In genomic region chr12:69610729-69611128, GRCh38 we compare ENCODE assay signal across 31 cellular contexts. TPM values are rescaled to one million over a fixed set of nuclear protein-coding genes. Genes with fewer than 3 reads are reported as not detected.
"Had no signal": no experiment of that assay in that cellular context is flagged by ENCODE, and none has a peak within 500 bp of the region (broad histone marks: within the 10 kb centered on the region; RNA-seq: fewer than 3 reads in every experiment).

LRRC10 (minus strand) TSS chr12:69610907; CDS start chr12:69610838, 69 bp downstream.

- H3K27ac ChIP-seq: adrenal gland, body of pancreas, skin epidermis, suprapubic skin, tibial artery had no signal

- DNase-seq: activated CD4-positive, alpha-beta T cell treated with anti-CD3 and anti-CD28 coated beads for 4 hours; activated CD4-positive, alpha-beta T cell treated with anti-CD3 and anti-CD28 coated beads, Interleukin-2, amount 50 U/mL, for 4 hours; activated CD8-positive, alpha-beta memory T cell treated with anti-CD3 and anti-CD28 coated beads for 24 hours; activated effector memory CD4-positive, alpha-beta T cell treated with Interleukin-2 at 50 U/mL for 16 hours; activated naive CD4-positive, alpha-beta T cell treated with Interleukin-2 at 50 U/mL for 16 hours; activated naive CD8-positive, alpha-beta T cell treated with anti-CD3 and anti-CD28 coated beads for 36 hours; adrenal gland; aorta; body of pancreas; foreskin fibroblast; head of caudate nucleus; mesendoderm; natural killer cell; posterior cingulate gyrus; stimulated activated CD4-positive, alpha-beta T cell treated with anti-CD3 and anti-CD28 coated beads, Interleukin-12 subunit alpha, Interleukin-12 subunit beta, amount 100 ng/mL, for 4 hours; stimulated activated CD4-positive, alpha-beta T cell treated with anti-CD3 and anti-CD28 coated beads, Interleukin-4, amount 100 ng/mL, for 4 hours; stimulated activated CD8-positive, alpha-beta memory T cell treated with anti-CD3 and anti-CD28 coated beads, Interleukin-4, amount 100 ng/mL, for 48 hours; stimulated activated naive CD4-positive, alpha-beta T cell; T-helper 1 cell; tibial artery had no signal

- H3K27me3 ChIP-seq: adrenal gland, body of pancreas, suprapubic skin, tibial artery had no signal

- H3K36me3 Mint-ChIP-seq: activated naive CD8-positive, alpha-beta T cell treated with anti-CD3 and anti-CD28 coated beads for 36 hours; natural killer cell had no signal

- H3K4me1 ChIP-seq: adrenal gland, body of pancreas, suprapubic skin, tibial artery had no signal

- H3K9me3 ChIP-seq: adrenal gland, body of pancreas, suprapubic skin, tibial artery had no signal

- H3K27me3 Mint-ChIP-seq: activated naive CD8-positive, alpha-beta T cell treated with anti-CD3 and anti-CD28 coated beads for 36 hours had no signal

- H3K9me3 Mint-ChIP-seq: activated naive CD8-positive, alpha-beta T cell treated with anti-CD3 and anti-CD28 coated beads for 36 hours; natural killer cell; T-helper 2 cell treated with Interferon-gamma antibody and Interleukin-4, amounts not matched to agents 5 μg/mL and 100 μg/mL, for 36 hours had no signal

- H3K27ac Mint-ChIP-seq: activated naive CD8-positive, alpha-beta T cell treated with anti-CD3 and anti-CD28 coated beads for 36 hours; natural killer cell; T-helper 2 cell treated with Interferon-gamma antibody and Interleukin-4, amounts not matched to agents 5 μg/mL and 100 μg/mL, for 36 hours had no signal

- H3K4me3 Mint-ChIP-seq: activated naive CD8-positive, alpha-beta T cell treated with anti-CD3 and anti-CD28 coated beads for 36 hours; natural killer cell; T-helper 2 cell treated with Interferon-gamma antibody and Interleukin-4, amounts not matched to agents 5 μg/mL and 100 μg/mL, for 36 hours had no signal

- H3K36me3 ChIP-seq: adrenal gland, suprapubic skin, tibial artery had no signal

- ATAC-seq: body of pancreas, esophagus mucosa, left lobe of liver, natural killer cell, sciatic nerve had no signal

- H3K4me1 Mint-ChIP-seq: activated naive CD8-positive, alpha-beta T cell treated with anti-CD3 and anti-CD28 coated beads for 36 hours; natural killer cell had no signal

- H3K4me3 ChIP-seq: adrenal gland, body of pancreas, lung, skin epidermis, suprapubic skin, tibial artery had no signal

RNA-seq across cellular contexts. Expression of gene LRRC10, which starts in this region (rescaled TPM):
- total RNA-seq: activated naive CD8-positive, alpha-beta T cell treated with anti-CD3 and anti-CD28 coated beads for 36 hours; adrenal gland; aorta; body of pancreas; esophagus mucosa; kidney epithelial cell; left lobe of liver; mononuclear cell; natural killer cell; osteoblast; sciatic nerve; suprapubic skin; urinary bladder had no signal
- polyA plus RNA-seq: adrenal gland, lung, urinary bladder had no signal
